Comparison of ENCODE assay signal across 28 cellular contexts in genomic region chr2:41405429-41405828, GRCh38.
"Had no signal": no experiment of that assay in that cellular context is flagged by ENCODE, and none has a peak within 500 bp of the region (broad histone marks: within the 10 kb centered on the region; RNA-seq: fewer than 3 reads in every experiment).

No MANE protein-coding gene starts in this region.

- H3K36me3 ChIP-seq: neural progenitor cell, ovary, right lobe of liver, sigmoid colon, stomach, tibial artery, transverse colon, upper lobe of right lung, uterus had no signal

- H3K9me3 ChIP-seq: ovary, psoas muscle, right lobe of liver, sigmoid colon, stomach, testis, tibial artery, transverse colon, upper lobe of right lung, uterus had no signal

- H3K4me3 Mint-ChIP-seq: natural killer cell; nephron; neural progenitor cell; stimulated activated effector memory CD8-positive, alpha-beta T cell treated with anti-CD3 and anti-CD28 coated beads, Interleukin-12 subunit alpha, Interleukin-12 subunit beta, amount 100 ng/mL, for 72 hours; stimulated activated naive B cell treated with anti-CD40 and anti-IgM and Interleukin-4, amounts not matched to agents 10 μg/mL and 1 μg/mL and 100 μg/mL, for 72 hours; stimulated activated naive CD8-positive, alpha-beta T cell treated with anti-CD3 and anti-CD28 coated beads, Interleukin-15, Interleukin-2, amounts not matched to agents 100 ng/mL and 50 ng/mL, for 24 hours; type B pancreatic cell had no signal

- H3K27me3 ChIP-seq: neural progenitor cell, ovary, right lobe of liver, sigmoid colon, stomach, testis, tibial artery, transverse colon, upper lobe of right lung, uterus had no signal

- DNase-seq: natural killer cell; occipital lobe; ovary; posterior cingulate gyrus; psoas muscle; right cardiac atrium; right lobe of liver; sigmoid colon; small intestine; stimulated activated CD4-positive, alpha-beta T cell treated with anti-CD3 and anti-CD28 coated beads, Interleukin-15, amount 100 ng/mL, for 24 hours; stimulated activated CD4-positive, alpha-beta T cell treated with anti-CD3 and anti-CD28 coated beads, Interleukin-2, amount 100 ng/mL, for 24 hours; stimulated activated CD4-positive, alpha-beta T cell treated with anti-CD3 and anti-CD28 coated beads, Interleukin-2, amount 100 ng/mL, for 48 hours; stimulated activated CD4-positive, alpha-beta T cell treated with anti-CD3 and anti-CD28 coated beads, Interleukin-4, amount 100 ng/mL, for 24 hours; stimulated activated naive B cell treated with anti-CD40 and anti-IgM and Interleukin-4, amounts not matched to agents 10 μg/mL and 1 μg/mL and 100 μg/mL, for 72 hours; stimulated activated naive CD4-positive, alpha-beta T cell treated with Interleukin-2 at 50 U/mL for 16 hours; stomach; testis; tibial artery; transverse colon; upper lobe of right lung; uterus had no signal

- H3K36me3 Mint-ChIP-seq: natural killer cell; neural progenitor cell; stimulated activated effector memory CD8-positive, alpha-beta T cell treated with anti-CD3 and anti-CD28 coated beads, Interleukin-12 subunit alpha, Interleukin-12 subunit beta, amount 100 ng/mL, for 72 hours; stimulated activated naive B cell treated with anti-CD40 and anti-IgM and Interleukin-4, amounts not matched to agents 10 μg/mL and 1 μg/mL and 100 μg/mL, for 72 hours; type B pancreatic cell had no signal

- H3K9me3 Mint-ChIP-seq: natural killer cell; stimulated activated naive B cell treated with anti-CD40 and anti-IgM and Interleukin-4, amounts not matched to agents 10 μg/mL and 1 μg/mL and 100 μg/mL, for 72 hours; stimulated activated naive CD8-positive, alpha-beta T cell treated with anti-CD3 and anti-CD28 coated beads, Interleukin-15, Interleukin-2, amounts not matched to agents 100 ng/mL and 50 ng/mL, for 24 hours; type B pancreatic cell had no signal

- H3K4me3 ChIP-seq: neural progenitor cell, ovary, psoas muscle, right lobe of liver, sigmoid colon, stomach, testis, tibial artery, transverse colon, upper lobe of right lung, uterus had no signal

- H3K27ac ChIP-seq: neural progenitor cell, ovary, parathyroid adenoma, psoas muscle, right lobe of liver, sigmoid colon, stomach, testis, tibial artery, transverse colon, upper lobe of right lung, uterus had no signal

- H3K4me1 Mint-ChIP-seq: natural killer cell; neural progenitor cell; stimulated activated effector memory CD8-positive, alpha-beta T cell treated with anti-CD3 and anti-CD28 coated beads, Interleukin-12 subunit alpha, Interleukin-12 subunit beta, amount 100 ng/mL, for 72 hours; stimulated activated naive B cell treated with anti-CD40 and anti-IgM and Interleukin-4, amounts not matched to agents 10 μg/mL and 1 μg/mL and 100 μg/mL, for 72 hours had no signal

- H3K27me3 Mint-ChIP-seq: progenitor cell of endocrine pancreas; stimulated activated naive B cell treated with anti-CD40 and anti-IgM and Interleukin-4, amounts not matched to agents 10 μg/mL and 1 μg/mL and 100 μg/mL, for 72 hours; stimulated activated naive CD8-positive, alpha-beta T cell treated with anti-CD3 and anti-CD28 coated beads, Interleukin-15, Interleukin-2, amounts not matched to agents 100 ng/mL and 50 ng/mL, for 24 hours; type B pancreatic cell had no signal

- ATAC-seq: natural killer cell; right cardiac atrium; right lobe of liver; stimulated activated effector memory CD8-positive, alpha-beta T cell treated with anti-CD3 and anti-CD28 coated beads, Interleukin-12 subunit alpha, Interleukin-12 subunit beta, amount 100 ng/mL, for 72 hours; stimulated activated naive B cell treated with anti-CD40 and anti-IgM and Interleukin-4, amounts not matched to agents 10 μg/mL and 1 μg/mL and 100 μg/mL, for 72 hours; upper lobe of right lung had no signal

- H3K27ac Mint-ChIP-seq: natural killer cell; neural progenitor cell; progenitor cell of endocrine pancreas; stimulated activated effector memory CD8-positive, alpha-beta T cell treated with anti-CD3 and anti-CD28 coated beads, Interleukin-12 subunit alpha, Interleukin-12 subunit beta, amount 100 ng/mL, for 72 hours; stimulated activated naive B cell treated with anti-CD40 and anti-IgM and Interleukin-4, amounts not matched to agents 10 μg/mL and 1 μg/mL and 100 μg/mL, for 72 hours; stimulated activated naive CD8-positive, alpha-beta T cell treated with anti-CD3 and anti-CD28 coated beads, Interleukin-15, Interleukin-2, amounts not matched to agents 100 ng/mL and 50 ng/mL, for 24 hours; type B pancreatic cell had no signal

- H3K4me1 ChIP-seq: neural progenitor cell, right lobe of liver, stomach, testis, transverse colon, upper lobe of right lung, uterus had no signal
